Comparison of ENCODE assay signal across 2 cellular contexts in the genomic region with DNA sequence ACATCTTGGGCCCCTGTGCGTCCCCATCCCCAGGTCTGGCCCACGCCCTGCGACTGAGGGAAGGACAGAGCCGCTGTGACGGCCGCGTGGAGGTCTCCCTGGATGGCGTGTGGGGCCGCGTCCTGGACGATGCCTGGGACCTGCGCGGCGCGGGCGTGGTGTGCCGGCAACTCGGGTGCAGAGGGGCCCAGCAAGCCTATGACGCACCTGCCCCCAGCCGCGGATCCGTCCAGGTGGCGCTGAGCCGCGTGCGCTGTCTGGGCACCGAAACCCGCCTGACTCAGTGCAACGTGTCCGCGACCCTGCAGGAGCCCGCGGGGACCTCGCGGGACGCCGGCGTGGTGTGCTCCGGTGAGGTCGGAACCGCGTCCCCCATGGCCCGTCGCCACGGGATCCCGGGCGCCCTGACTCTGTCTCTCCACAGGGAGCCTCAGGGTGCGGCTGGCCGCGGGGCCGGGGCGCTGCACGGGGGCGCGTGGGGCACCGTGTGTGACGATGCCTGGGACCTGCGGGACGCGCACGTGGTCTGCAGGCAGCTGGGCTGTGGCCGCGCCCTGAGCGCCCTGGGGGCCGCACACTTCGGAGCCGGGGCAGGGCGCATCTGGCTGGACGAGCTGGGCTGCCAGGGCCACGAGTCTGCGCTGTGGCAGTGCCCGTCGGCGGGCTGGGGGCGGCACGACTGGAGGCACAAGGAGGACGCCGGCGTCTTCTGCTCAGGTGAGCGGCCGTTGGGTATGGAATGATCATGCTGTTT.
TF ChIP-seq lines count a peak whose summit lies in the region.

No MANE protein-coding gene starts in this region.

TF ChIP-seq in GM23338, 12 proteins besides CTCF, POLR2A, EP300 and RAD21:
- no peak for TF ChIP-seq CREB1 (CRISPR knock-in tag; IDR thresholded peaks at IDR 0.05; ENCODE audit: low read depth)
- TF ChIP-seq, protein P1, sequence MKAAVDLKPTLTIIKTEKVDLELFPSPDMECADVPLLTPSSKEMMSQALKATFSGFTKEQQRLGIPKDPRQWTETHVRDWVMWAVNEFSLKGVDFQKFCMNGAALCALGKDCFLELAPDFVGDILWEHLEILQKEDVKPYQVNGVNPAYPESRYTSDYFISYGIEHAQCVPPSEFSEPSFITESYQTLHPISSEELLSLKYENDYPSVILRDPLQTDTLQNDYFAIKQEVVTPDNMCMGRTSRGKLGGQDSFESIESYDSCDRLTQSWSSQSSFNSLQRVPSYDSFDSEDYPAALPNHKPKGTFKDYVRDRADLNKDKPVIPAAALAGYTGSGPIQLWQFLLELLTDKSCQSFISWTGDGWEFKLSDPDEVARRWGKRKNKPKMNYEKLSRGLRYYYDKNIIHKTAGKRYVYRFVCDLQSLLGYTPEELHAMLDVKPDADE (IDR thresholded peaks at IDR 0.05), result no peak

TF ChIP-seq in SK-N-SH, 30 proteins besides CTCF, POLR2A, EP300 and RAD21:
- TF ChIP-seq, protein P2, sequence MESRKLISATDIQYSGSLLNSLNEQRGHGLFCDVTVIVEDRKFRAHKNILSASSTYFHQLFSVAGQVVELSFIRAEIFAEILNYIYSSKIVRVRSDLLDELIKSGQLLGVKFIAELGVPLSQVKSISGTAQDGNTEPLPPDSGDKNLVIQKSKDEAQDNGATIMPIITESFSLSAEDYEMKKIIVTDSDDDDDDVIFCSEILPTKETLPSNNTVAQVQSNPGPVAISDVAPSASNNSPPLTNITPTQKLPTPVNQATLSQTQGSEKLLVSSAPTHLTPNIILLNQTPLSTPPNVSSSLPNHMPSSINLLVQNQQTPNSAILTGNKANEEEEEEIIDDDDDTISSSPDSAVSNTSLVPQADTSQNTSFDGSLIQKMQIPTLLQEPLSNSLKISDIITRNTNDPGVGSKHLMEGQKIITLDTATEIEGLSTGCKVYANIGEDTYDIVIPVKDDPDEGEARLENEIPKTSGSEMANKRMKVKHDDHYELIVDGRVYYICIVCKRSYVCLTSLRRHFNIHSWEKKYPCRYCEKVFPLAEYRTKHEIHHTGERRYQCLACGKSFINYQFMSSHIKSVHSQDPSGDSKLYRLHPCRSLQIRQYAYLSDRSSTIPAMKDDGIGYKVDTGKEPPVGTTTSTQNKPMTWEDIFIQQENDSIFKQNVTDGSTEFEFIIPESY (IDR thresholded peaks at IDR 0.05; ENCODE audit: borderline replicate concordance, low read depth), result no peak
- TF ChIP-seq FOXM1 (IDR thresholded peaks at IDR 0.05; ENCODE audit: low read depth), result no peak
- no peak for TF ChIP-seq RFX5 (IDR thresholded peaks at IDR 0.05; ENCODE audit: low read length)
- no peak for TF ChIP-seq NRF1 (IDR thresholded peaks at IDR 0.05; ENCODE audit: low read depth, low read length)
- no peak for TF ChIP-seq FOSL2 (IDR thresholded peaks at IDR 0.05; ENCODE audit: borderline replicate concordance, low read depth)
- no peak for TF ChIP-seq POLR2AphosphoS5 (IDR thresholded peaks at IDR 0.05; ENCODE audit: low read depth, low read length)
- TF ChIP-seq, protein P3, sequence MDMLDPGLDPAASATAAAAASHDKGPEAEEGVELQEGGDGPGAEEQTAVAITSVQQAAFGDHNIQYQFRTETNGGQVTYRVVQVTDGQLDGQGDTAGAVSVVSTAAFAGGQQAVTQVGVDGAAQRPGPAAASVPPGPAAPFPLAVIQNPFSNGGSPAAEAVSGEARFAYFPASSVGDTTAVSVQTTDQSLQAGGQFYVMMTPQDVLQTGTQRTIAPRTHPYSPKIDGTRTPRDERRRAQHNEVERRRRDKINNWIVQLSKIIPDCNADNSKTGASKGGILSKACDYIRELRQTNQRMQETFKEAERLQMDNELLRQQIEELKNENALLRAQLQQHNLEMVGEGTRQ (IDR thresholded peaks at IDR 0.05; ENCODE audit: borderline replicate concordance, low read depth, low read length), result no peak
- TF ChIP-seq, protein P4, sequence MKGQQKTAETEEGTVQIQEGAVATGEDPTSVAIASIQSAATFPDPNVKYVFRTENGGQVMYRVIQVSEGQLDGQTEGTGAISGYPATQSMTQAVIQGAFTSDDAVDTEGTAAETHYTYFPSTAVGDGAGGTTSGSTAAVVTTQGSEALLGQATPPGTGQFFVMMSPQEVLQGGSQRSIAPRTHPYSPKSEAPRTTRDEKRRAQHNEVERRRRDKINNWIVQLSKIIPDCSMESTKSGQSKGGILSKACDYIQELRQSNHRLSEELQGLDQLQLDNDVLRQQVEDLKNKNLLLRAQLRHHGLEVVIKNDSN (IDR thresholded peaks at IDR 0.05; ENCODE audit: borderline replicate concordance, low read depth), result no peak
